In the genomic region with DNA sequence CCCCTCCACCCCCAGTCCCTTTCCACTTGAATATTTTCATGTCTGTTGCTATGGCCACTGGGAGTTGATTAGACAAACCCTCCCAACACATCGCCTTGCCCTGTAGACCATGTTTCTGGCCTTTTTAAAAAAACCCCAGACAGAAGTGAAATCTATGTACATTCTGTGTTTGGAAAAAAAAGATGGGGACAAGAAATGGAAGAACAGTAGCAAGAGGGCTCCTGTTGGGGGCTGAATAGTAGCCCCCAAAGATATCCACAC, we compare ENCODE assay signal across 11 cellular contexts.
DNase-seq lines count a peak whose midpoint lies in the region; ATAC-seq and TF ChIP-seq lines count a peak whose summit lies in the region.
"Had no signal": no experiment of that assay in that cellular context is flagged by ENCODE, and none has a peak within 500 bp of the region (broad histone marks: within the 10 kb centered on the region; RNA-seq: fewer than 3 reads in every experiment).

No MANE protein-coding gene starts in this region.

- H2AFZ ChIP-seq in hepatocyte = no peak overlapping the region

- TF ChIP-seq CTCF in HEK293 (tag by site-specific recombination; IDR thresholded peaks at IDR 0.05) = no peak
- no peak for TF ChIP-seq CTCF in VCaP (conservative IDR thresholded peaks at IDR 0.05)
- no peak for TF ChIP-seq CTCF in hepatocyte (IDR thresholded peaks at IDR 0.05; ENCODE audit: poor library complexity)

- H3K4me1 ChIP-seq in HEK293 (ENCODE audit: control insufficient read depth, insufficient read depth, low read length) = peaks cover 8% of the 10 kb centered on the region
- peaks cover 55% of the 10 kb centered on the region for H3K4me1 ChIP-seq in hepatocyte (ENCODE audit: insufficient read depth)
- H3K4me1 ChIP-seq in aorta (ENCODE audit: control insufficient read depth in 1 of 2, insufficient read depth in 2 of 2, low read length in 2 of 2) = peaks cover 0 to 4% of the 10 kb centered on the region in 2 donors

- DNase-seq in hepatocyte (ENCODE audit: low spot score) (no peak), aorta (no peak), glomerular visceral epithelial cell (ENCODE audit: extremely low spot score) (no peak)
- DNase-seq in activated CD4-positive, CD25-positive, alpha-beta regulatory T cell (lab: John Stamatoyannopoulos, UW) = no peak
- DNase-seq: activated naive CD4-positive, alpha-beta T cell treated with anti-CD3 and anti-CD28 coated beads for 36 hours; CD4-positive, CD25-positive, alpha-beta regulatory T cell; gastrocnemius medialis; stimulated activated CD4-positive, alpha-beta T cell treated with anti-CD3 and anti-CD28 coated beads, Interleukin-12 subunit alpha, Interleukin-12 subunit beta, amount 100 ng/mL, for 4 hours had no signal

- no peaks in the 10 kb centered on the region for H3K9me2 ChIP-seq in hepatocyte (replicated peaks; ENCODE audit: insufficient read depth)

- H3K36me3 ChIP-seq in HEK293 (ENCODE audit: control insufficient read depth in 2 of 2, insufficient read depth in 1 of 2, low read length in 2 of 2) = peaks cover 0 to 3% of the 10 kb centered on the region in 2 experiments; a peak in 1 of 3 replicates
- H3K36me3 ChIP-seq in hepatocyte (replicated peaks; ENCODE audit: insufficient read depth, low read depth) = no peaks in the 10 kb centered on the region
- H3K36me3 ChIP-seq in aorta (ENCODE audit: control insufficient read depth in 1 of 2, insufficient read depth in 2 of 2, low read length in 1 of 2) = no peaks in the 10 kb centered on the region
- H3K36me3 ChIP-seq: gastrocnemius medialis had no signal

- peaks cover 16% of the 10 kb centered on the region for H3K79me2 ChIP-seq in hepatocyte

- H4K20me1 ChIP-seq in hepatocyte (ENCODE audit: insufficient read depth, poor library complexity, severe bottlenecking) = no peaks in the 10 kb centered on the region

- POLR2A ChIA-PET in HEK293 (lab: Yijun Ruan, JAX) = interaction anchor here (2.5 kb wide), 1 partner anchor 287 kb away, joined by 12 read pairs; a partner anchor contains a TSS

- WGBS in hepatocyte (ENCODE audit: low lambda C conversion rate, missing lambda C conversion rate) = 100% methylated on average over 1 of the region's 1 CpG
- WGBS in aorta, 2 donors = 76 to 94% methylated on average over 1 of the region's 1 CpG

- peak overlapping the region; percentile 38 for H3K27ac ChIP-seq in HEK293 (ENCODE audit: extremely low read depth, low read depth, low read length)
- H3K27ac ChIP-seq in VCaP = peak overlapping the region; percentile 99
- H3K27ac ChIP-seq in hepatocyte = peak overlapping the region; percentile 70
- H3K27ac ChIP-seq in temporal lobe (ENCODE audit: low read depth, low read length) = peak overlapping the region; percentile 59
- H3K27ac ChIP-seq in aorta (ENCODE audit: low read depth in 1 of 2, low read length in 2 of 2) = no peak overlapping the region
- H3K27ac ChIP-seq: gastrocnemius medialis had no signal

- H3K9me3 ChIP-seq in HEK293 (ENCODE audit: control insufficient read depth, insufficient read depth, low read depth, low read length) (no peaks in the 10 kb centered on the region), hepatocyte (ENCODE audit: low read depth) (no peaks in the 10 kb centered on the region), aorta (ENCODE audit: control insufficient read depth, low read length) (no peaks in the 10 kb centered on the region)
- H3K9me3 ChIP-seq: gastrocnemius medialis had no signal

- H3K4me3 ChIP-seq in HEK293 (ENCODE audit: low read depth, low read length) (no peak overlapping the region), hepatocyte (no peak overlapping the region), aorta (ENCODE audit: low read length in 2 of 2) (no peak overlapping the region)
- H3K4me3 ChIP-seq: gastrocnemius medialis had no signal

- no peak overlapping the region for H3K4me2 ChIP-seq in hepatocyte

- H3K27me3 ChIP-seq in hepatocyte (no peaks in the 10 kb centered on the region), aorta (ENCODE audit: control insufficient read depth in 1 of 2, insufficient read depth in 2 of 2, low read length in 1 of 2) (no peaks in the 10 kb centered on the region)
- H3K27me3 ChIP-seq: gastrocnemius medialis had no signal

- intact Hi-C loops in aorta (cut with DNase I) = loop anchor here in 1 of 2 donors (5.0 to 10.0 kb wide), 2 partner anchors 71 to 433 kb away; no protein-coding TSS in a partner anchor

- ATAC-seq in aorta (ENCODE audit: low FRiP score) = no peak
- ATAC-seq: gastrocnemius medialis had no signal

- CTCF ChIA-PET in HEK293 (lab: Yijun Ruan, JAX) = interaction anchor here (0.7 kb wide), 2 partner anchors 21 to 56 kb away, joined by 3 to 5 read pairs; no protein-coding TSS in a partner anchor

TF ChIP-seq in HEK293, 187 proteins besides CTCF, POLR2A, EP300 and RAD21:
- TF ChIP-seq, protein P1, sequence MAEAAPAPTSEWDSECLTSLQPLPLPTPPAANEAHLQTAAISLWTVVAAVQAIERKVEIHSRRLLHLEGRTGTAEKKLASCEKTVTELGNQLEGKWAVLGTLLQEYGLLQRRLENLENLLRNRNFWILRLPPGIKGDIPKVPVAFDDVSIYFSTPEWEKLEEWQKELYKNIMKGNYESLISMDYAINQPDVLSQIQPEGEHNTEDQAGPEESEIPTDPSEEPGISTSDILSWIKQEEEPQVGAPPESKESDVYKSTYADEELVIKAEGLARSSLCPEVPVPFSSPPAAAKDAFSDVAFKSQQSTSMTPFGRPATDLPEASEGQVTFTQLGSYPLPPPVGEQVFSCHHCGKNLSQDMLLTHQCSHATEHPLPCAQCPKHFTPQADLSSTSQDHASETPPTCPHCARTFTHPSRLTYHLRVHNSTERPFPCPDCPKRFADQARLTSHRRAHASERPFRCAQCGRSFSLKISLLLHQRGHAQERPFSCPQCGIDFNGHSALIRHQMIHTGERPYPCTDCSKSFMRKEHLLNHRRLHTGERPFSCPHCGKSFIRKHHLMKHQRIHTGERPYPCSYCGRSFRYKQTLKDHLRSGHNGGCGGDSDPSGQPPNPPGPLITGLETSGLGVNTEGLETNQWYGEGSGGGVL (tag by site-specific recombination; IDR thresholded peaks at IDR 0.05) = no peak
- TF ChIP-seq ZNF549 (tag by site-specific recombination; IDR thresholded peaks at IDR 0.05) = no peak
- TF ChIP-seq, protein P2, sequence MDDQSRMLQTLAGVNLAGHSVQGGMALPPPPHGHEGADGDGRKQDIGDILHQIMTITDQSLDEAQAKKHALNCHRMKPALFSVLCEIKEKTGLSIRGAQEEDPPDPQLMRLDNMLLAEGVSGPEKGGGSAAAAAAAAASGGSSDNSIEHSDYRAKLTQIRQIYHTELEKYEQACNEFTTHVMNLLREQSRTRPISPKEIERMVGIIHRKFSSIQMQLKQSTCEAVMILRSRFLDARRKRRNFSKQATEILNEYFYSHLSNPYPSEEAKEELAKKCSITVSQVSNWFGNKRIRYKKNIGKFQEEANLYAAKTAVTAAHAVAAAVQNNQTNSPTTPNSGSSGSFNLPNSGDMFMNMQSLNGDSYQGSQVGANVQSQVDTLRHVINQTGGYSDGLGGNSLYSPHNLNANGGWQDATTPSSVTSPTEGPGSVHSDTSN (CRISPR knock-in tag; IDR thresholded peaks at IDR 0.05) = no peak
- TF ChIP-seq ZNF394 (tag by site-specific recombination; IDR thresholded peaks at IDR 0.05; ENCODE audit: borderline replicate concordance) = no peak
- TF ChIP-seq, protein P3, sequence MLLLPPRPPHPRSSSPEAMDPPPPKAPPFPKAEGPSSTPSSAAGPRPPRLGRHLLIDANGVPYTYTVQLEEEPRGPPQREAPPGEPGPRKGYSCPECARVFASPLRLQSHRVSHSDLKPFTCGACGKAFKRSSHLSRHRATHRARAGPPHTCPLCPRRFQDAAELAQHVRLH (tag by site-specific recombination; IDR thresholded peaks at IDR 0.05) = no peak
- no peak for TF ChIP-seq ZNF830 (tag by site-specific recombination; IDR thresholded peaks at IDR 0.05; ENCODE audit: low read depth)
- TF ChIP-seq KLF16 (tag by site-specific recombination; IDR thresholded peaks at IDR 0.05) = no peak
- no peak for TF ChIP-seq HOXD13 (CRISPR knock-in tag; IDR thresholded peaks at IDR 0.05; ENCODE audit: borderline replicate concordance)
- no peak for TF ChIP-seq HOXC10 (CRISPR knock-in tag; IDR thresholded peaks at IDR 0.05)
- TF ChIP-seq ZNF214 (tag by site-specific recombination; IDR thresholded peaks at IDR 0.05; ENCODE audit: borderline replicate concordance) = no peak
- no peak for TF ChIP-seq GFI1B (tag by site-specific recombination; IDR thresholded peaks at IDR 0.05)
- no peak for TF ChIP-seq ZNF121 (tag by site-specific recombination; IDR thresholded peaks at IDR 0.05)
- no peak for TF ChIP-seq ZNF155 (tag by site-specific recombination; IDR thresholded peaks at IDR 0.05)
- no peak for TF ChIP-seq ZNF404 (tag by site-specific recombination; IDR thresholded peaks at IDR 0.05)
- no peak for TF ChIP-seq ZBTB7A (tag by site-specific recombination; IDR thresholded peaks at IDR 0.05; ENCODE audit: low read depth)
- TF ChIP-seq ZNF558 (tag by site-specific recombination; IDR thresholded peaks at IDR 0.05) = no peak
- TF ChIP-seq ZNF341 (tag by site-specific recombination; IDR thresholded peaks at IDR 0.05; ENCODE audit: low read depth) = no peak
- TF ChIP-seq KLF8 (tag by site-specific recombination; IDR thresholded peaks at IDR 0.05) = no peak
- no peak for TF ChIP-seq ZNF837 (tag by site-specific recombination; IDR thresholded peaks at IDR 0.05)
- no peak for TF ChIP-seq SALL2 (tag by site-specific recombination; IDR thresholded peaks at IDR 0.05; ENCODE audit: borderline replicate concordance)

Comparison
In these comparisons a context has a peak if more than half of its experiments do, and no peak if none do; other contexts are left out.
1. H3K27ac ChIP-seq: peak in HEK293 (single experiment), VCaP (single experiment), hepatocyte (single experiment) and temporal lobe (single experiment); none in aorta (0 of 2).